ENCODE assay signal across 11 cellular contexts in genomic region chr20:35702051-35702823, GRCh38. TPM values are rescaled to one million over a fixed set of nuclear protein-coding genes. Genes with fewer than 3 reads are reported as not detected.
DNase-seq lines count a peak whose midpoint lies in the region; ATAC-seq and TF ChIP-seq lines count a peak whose summit lies in the region.
"Had no signal": no experiment of that assay in that cellular context is flagged by ENCODE, and none has a peak within 500 bp of the region (broad histone marks: within the 10 kb centered on the region; RNA-seq: fewer than 3 reads in every experiment).

No MANE protein-coding gene starts in this region.

- intact Hi-C loops in mammary epithelial cell (cut with micrococcal nuclease), result loop anchor here (5.0 to 10.0 kb wide), 2 partner anchors 180 to 237 kb away; no protein-coding TSS in a partner anchor

- ATAC-seq in GM18867 (IDR thresholded peaks at IDR 0.05; ENCODE audit: unreplicated experiment), result no peak

- H3K9ac ChIP-seq in mammary epithelial cell (ENCODE audit: insufficient read depth, low read length), result no peak overlapping the region

- H3K79me2 ChIP-seq in mammary epithelial cell (ENCODE audit: insufficient read depth, low read length), result peaks cover 89% of the 10 kb centered on the region
- H3K79me2 ChIP-seq in osteoblast (ENCODE audit: insufficient read depth, low read length), result peaks cover 47% of the 10 kb centered on the region

- 88% methylated on average over 12 of the region's 12 CpGs for whole genome bisulfite sequencing in mammary epithelial cell (ENCODE audit: low coverage, missing lambda C conversion rate)

- H3K4me1 ChIP-seq in mammary epithelial cell (ENCODE audit: insufficient read depth, low read length) (peaks cover 17% of the 10 kb centered on the region), osteoblast (ENCODE audit: insufficient read depth, low read length) (peaks cover 30% of the 10 kb centered on the region)
- H3K4me1 ChIP-seq in effector memory CD4-positive, alpha-beta T cell (ENCODE audit: control insufficient read depth, insufficient read depth, low read length, poor library complexity, severe bottlenecking), result peaks cover 8% of the 10 kb centered on the region

- no peak overlapping the region for H3K27ac ChIP-seq in mammary epithelial cell (ENCODE audit: insufficient read depth, low read depth, low read length)
- H3K27ac ChIP-seq in osteoblast (ENCODE audit: low read depth, low read length), result peak overlapping the region; percentile 60
- H3K27ac ChIP-seq in effector memory CD4-positive, alpha-beta T cell (ENCODE audit: insufficient read depth, low read length, poor library complexity, severe bottlenecking), result no peak overlapping the region
- H3K27ac ChIP-seq: ovary had no signal

- no peak overlapping the region for H3K4me3 ChIP-seq in mammary epithelial cell (replicated peaks in 1 of 3; ENCODE audit: insufficient read depth in 1 of 3, low read depth in 2 of 3, low read length in 3 of 3)
- H3K4me3 ChIP-seq in osteoblast (ENCODE audit: insufficient read depth, low read length), result no peak overlapping the region
- H3K4me3 ChIP-seq in effector memory CD4-positive, alpha-beta T cell (ENCODE audit: insufficient read depth, low read depth, low read length, poor library complexity, severe bottlenecking), result no peak overlapping the region
- H3K4me3 ChIP-seq: HAP-1, ovary had no signal

- DNase-seq in GM03348 (ENCODE audit: low spot score), result peak; percentile 36
- peak; percentile 20 for DNase-seq in MV-4-11 (lab: John Stamatoyannopoulos, UW)
- peak; percentile 14 for DNase-seq in mammary epithelial cell
- peak; percentile 48 for DNase-seq in osteoblast (ENCODE audit: insufficient read length, low spot score, missing footprints)
- no peak for DNase-seq in effector memory CD4-positive, alpha-beta T cell
- no peak for DNase-seq in iPS-NIHi11 (ENCODE audit: low spot score)
- DNase-seq: activated effector memory CD4-positive, alpha-beta T cell treated with Interleukin-2 at 50 U/mL for 16 hours; foreskin melanocyte had no signal

- H2AFZ ChIP-seq in mammary epithelial cell (ENCODE audit: low read depth, low read length) (no peak overlapping the region), osteoblast (ENCODE audit: low read length) (no peak overlapping the region)

- no peaks in the 10 kb centered on the region for H4K20me1 ChIP-seq in mammary epithelial cell (ENCODE audit: insufficient read depth, low read length)
- peaks cover 25% of the 10 kb centered on the region for H4K20me1 ChIP-seq in osteoblast (ENCODE audit: insufficient read depth, low read length)

- BruUV-seq in mammary epithelial cell (replicated peaks; lab: Mats Ljungman, UMichigan), result no TSS peak

- no peak for TF ChIP-seq CTCF in mammary epithelial cell (conservative IDR thresholded peaks at IDR 0.05 in 1 of 2, IDR thresholded peaks at IDR 0.05 in 1 of 2; ENCODE audit: extremely low read depth in 1 of 2, insufficient read depth in 1 of 2, low read depth in 1 of 2, low read length in 2 of 2)
- TF ChIP-seq CTCF in osteoblast (IDR thresholded peaks at IDR 0.05; ENCODE audit: extremely low read depth, low read depth, low read length), result no peak

- dilution Hi-C loops in mammary epithelial cell (cut with HindIII; ENCODE audit: low sequenced_read_pairs), result no loop called here

- in situ Hi-C loops in mammary epithelial cell (cut with MboI; ENCODE audit: low sequenced_read_pairs in 2 of 2), result no loop called here

- H3K36me3 ChIP-seq in mammary epithelial cell (ENCODE audit: insufficient read depth, low read length) (peaks cover 42% of the 10 kb centered on the region), osteoblast (ENCODE audit: insufficient read depth, low read length) (peaks cover 57% of the 10 kb centered on the region)
- peaks cover 41% of the 10 kb centered on the region for H3K36me3 ChIP-seq in effector memory CD4-positive, alpha-beta T cell (ENCODE audit: control insufficient read depth, insufficient read depth, low read length)
- H3K36me3 ChIP-seq: ovary had no signal

- no peaks in the 10 kb centered on the region for H3K27me3 ChIP-seq in mammary epithelial cell (ENCODE audit: insufficient read depth, low read length)
- no peaks in the 10 kb centered on the region for H3K27me3 ChIP-seq in osteoblast (ENCODE audit: insufficient read depth, low read length)
- no peaks in the 10 kb centered on the region for H3K27me3 ChIP-seq in effector memory CD4-positive, alpha-beta T cell (replicated peaks; ENCODE audit: control insufficient read depth, insufficient read depth, low read length, poor library complexity, severe bottlenecking)
- H3K27me3 ChIP-seq: ovary had no signal

- CTCF ChIA-PET in mammary epithelial cell (lab: Charles Lee; ENCODE audit: low non-redundant PET), result no interaction called here

- H3K4me2 ChIP-seq in mammary epithelial cell (ENCODE audit: insufficient read depth, low read depth, low read length), result no peak overlapping the region
- no peak overlapping the region for H3K4me2 ChIP-seq in osteoblast (ENCODE audit: insufficient read depth, low read length)

- H3K9me3 ChIP-seq in mammary epithelial cell (replicated peaks; ENCODE audit: insufficient read depth, low read length) (no peaks in the 10 kb centered on the region), osteoblast (ENCODE audit: low read depth, low read length) (no peaks in the 10 kb centered on the region)
- no peaks in the 10 kb centered on the region for H3K9me3 ChIP-seq in effector memory CD4-positive, alpha-beta T cell (ENCODE audit: control insufficient read depth, low read length)
- H3K9me3 ChIP-seq: HAP-1, ovary had no signal

RNA-seq across cellular contexts. Expression of gene ROMO1, which starts 3.0 kb away (rescaled TPM):
- 100 to 1,000 TPM; 113 to 176 TPM for total RNA-seq in mammary epithelial cell
- polyA plus RNA-seq in mammary epithelial cell, result 386 TPM
- 17.3 TPM for polyA minus RNA-seq in mammary epithelial cell
- total RNA-seq in osteoblast, result 108 and 124 TPM in 2 replicates

RNA-seq across cellular contexts. Expression of gene NFS1, which starts 3.1 kb away (rescaled TPM):
- total RNA-seq in mammary epithelial cell, result 10 to 100 TPM; 28.8 to 33.0 TPM
- 44.8 TPM for polyA plus RNA-seq in mammary epithelial cell
- 57.3 TPM for polyA minus RNA-seq in mammary epithelial cell
- total RNA-seq in osteoblast, result 21.7 and 29.5 TPM in 2 replicates

RNA-seq across cellular contexts. Expression of gene CPNE1, which starts 37.5 kb away (rescaled TPM):
- total RNA-seq in mammary epithelial cell (100 to 1,000 TPM; 110 to 157 TPM), osteoblast (165 and 166 TPM in 2 replicates)
- 97.7 TPM for polyA plus RNA-seq in mammary epithelial cell
- polyA minus RNA-seq in mammary epithelial cell, result 119 TPM

RNA-seq across cellular contexts. Expression of gene RBM12, which starts 37.5 kb away (rescaled TPM):
- total RNA-seq in mammary epithelial cell, result 10 to 100 TPM; 62.8 to 71.2 TPM
- polyA plus RNA-seq in mammary epithelial cell, result 91.9 TPM
- polyA minus RNA-seq in mammary epithelial cell, result 98.2 TPM
- total RNA-seq in osteoblast, result 57.8 and 62.6 TPM in 2 replicates

RNA-seq across cellular contexts. Expression of gene RBM39, which starts 39.8 kb away (rescaled TPM):
- total RNA-seq in mammary epithelial cell (100 to 1,000 TPM; 188 to 283 TPM), osteoblast (274 and 300 TPM in 2 replicates)
- 27.2 TPM for polyA plus RNA-seq in mammary epithelial cell
- 272 TPM for polyA minus RNA-seq in mammary epithelial cell

Comparison
In these comparisons a context has a peak if more than half of its experiments do, and no peak if none do; other contexts are left out.
1. DNase-seq: peak in GM03348 (single experiment), MV-4-11 (single experiment), mammary epithelial cell (single experiment) and osteoblast (single experiment); none in effector memory CD4-positive, alpha-beta T cell (0 of 3) and iPS-NIHi11 (single experiment).